1 cellular context compared by ENCODE assay signal in genomic region chr19:42628411-42629135, GRCh38.
TF ChIP-seq lines count a peak whose summit lies in the region.

No MANE protein-coding gene starts in this region.

TF ChIP-seq in GM12878, 131 proteins besides CTCF, POLR2A, EP300 and RAD21 (continued from another document):
- TF ChIP-seq, protein P1, sequence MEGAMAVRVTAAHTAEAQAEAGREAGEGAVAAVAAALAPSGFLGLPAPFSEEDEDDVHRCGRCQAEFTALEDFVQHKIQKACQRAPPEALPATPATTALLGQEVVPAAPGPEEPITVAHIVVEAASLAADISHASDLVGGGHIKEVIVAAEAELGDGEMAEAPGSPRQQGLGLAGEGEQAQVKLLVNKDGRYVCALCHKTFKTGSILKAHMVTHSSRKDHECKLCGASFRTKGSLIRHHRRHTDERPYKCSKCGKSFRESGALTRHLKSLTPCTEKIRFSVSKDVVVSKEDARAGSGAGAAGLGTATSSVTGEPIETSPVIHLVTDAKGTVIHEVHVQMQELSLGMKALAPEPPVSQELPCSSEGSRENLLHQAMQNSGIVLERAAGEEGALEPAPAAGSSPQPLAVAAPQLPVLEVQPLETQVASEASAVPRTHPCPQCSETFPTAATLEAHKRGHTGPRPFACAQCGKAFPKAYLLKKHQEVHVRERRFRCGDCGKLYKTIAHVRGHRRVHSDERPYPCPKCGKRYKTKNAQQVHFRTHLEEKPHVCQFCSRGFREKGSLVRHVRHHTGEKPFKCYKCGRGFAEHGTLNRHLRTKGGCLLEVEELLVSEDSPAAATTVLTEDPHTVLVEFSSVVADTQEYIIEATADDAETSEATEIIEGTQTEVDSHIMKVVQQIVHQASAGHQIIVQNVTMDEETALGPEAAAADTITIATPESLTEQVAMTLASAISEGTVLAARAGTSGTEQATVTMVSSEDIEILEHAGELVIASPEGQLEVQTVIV (IDR thresholded peaks at IDR 0.05; ENCODE audit: borderline replicate concordance, partially characterized antibody): no peak
- TF ChIP-seq FOXK2 (IDR thresholded peaks at IDR 0.05) (no peak), SUZ12 (IDR thresholded peaks at IDR 0.05; ENCODE audit: unreplicated experiment) (no peak), CREB1 (IDR thresholded peaks at IDR 0.05; ENCODE audit: low read depth) (no peak), SKIL (IDR thresholded peaks at IDR 0.05; ENCODE audit: low read depth, poor library complexity, severe bottlenecking) (no peak), GATAD2B (conservative IDR thresholded peaks at IDR 0.05; ENCODE audit: low read depth) (no peak), FOXM1 (IDR thresholded peaks at IDR 0.05; ENCODE audit: low read depth, low read length) (no peak)
- TF ChIP-seq, protein P2, sequence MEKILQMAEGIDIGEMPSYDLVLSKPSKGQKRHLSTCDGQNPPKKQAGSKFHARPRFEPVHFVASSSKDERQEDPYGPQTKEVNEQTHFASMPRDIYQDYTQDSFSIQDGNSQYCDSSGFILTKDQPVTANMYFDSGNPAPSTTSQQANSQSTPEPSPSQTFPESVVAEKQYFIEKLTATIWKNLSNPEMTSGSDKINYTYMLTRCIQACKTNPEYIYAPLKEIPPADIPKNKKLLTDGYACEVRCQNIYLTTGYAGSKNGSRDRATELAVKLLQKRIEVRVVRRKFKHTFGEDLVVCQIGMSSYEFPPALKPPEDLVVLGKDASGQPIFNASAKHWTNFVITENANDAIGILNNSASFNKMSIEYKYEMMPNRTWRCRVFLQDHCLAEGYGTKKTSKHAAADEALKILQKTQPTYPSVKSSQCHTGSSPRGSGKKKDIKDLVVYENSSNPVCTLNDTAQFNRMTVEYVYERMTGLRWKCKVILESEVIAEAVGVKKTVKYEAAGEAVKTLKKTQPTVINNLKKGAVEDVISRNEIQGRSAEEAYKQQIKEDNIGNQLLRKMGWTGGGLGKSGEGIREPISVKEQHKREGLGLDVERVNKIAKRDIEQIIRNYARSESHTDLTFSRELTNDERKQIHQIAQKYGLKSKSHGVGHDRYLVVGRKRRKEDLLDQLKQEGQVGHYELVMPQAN (conservative IDR thresholded peaks at IDR 0.05): no peak
TF ChIP-seq in GM12878: peak in this region for 0.
